8 cellular contexts compared by ENCODE assay signal in the genomic region with DNA sequence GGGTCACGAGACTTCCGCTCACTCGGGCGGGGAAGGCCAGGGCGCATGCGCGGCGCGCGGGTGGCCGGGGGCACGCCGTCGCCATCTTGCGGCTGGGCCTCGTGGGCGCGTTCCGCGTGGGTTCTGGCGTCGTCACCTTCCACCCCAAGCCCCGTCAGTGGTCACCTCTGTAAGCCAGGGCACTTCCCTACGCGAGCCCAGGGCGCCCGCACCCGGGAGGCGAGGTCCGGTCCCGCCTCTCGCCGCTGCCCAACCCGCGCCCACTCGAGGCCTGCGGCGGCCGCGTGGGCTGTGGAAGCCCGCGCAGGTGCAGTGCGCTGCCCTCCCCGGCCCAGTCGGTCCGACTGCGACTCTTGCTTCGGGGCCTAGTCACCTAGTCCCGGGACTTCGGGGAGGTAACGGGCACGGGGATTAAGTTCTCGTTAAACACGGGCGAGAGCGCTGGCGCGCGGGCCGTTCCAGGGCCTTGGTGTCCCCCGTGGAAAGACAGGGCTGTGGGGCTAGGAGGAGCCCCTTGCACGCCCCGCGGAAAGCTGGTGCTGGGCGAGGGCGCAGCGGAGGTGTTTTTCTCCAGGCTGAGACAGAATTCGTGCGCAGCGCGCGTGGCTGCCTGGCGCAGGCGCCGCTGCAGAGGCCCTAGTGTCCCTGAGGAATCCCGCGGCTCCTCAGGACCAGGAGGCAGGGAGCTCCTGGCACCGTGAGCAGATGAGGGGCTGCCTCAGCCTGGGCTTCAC. TPM values are rescaled to one million over a fixed set of nuclear protein-coding genes. Genes with fewer than 3 reads are reported as not detected.
DNase-seq lines count a peak whose midpoint lies in the region; ATAC-seq and TF ChIP-seq lines count a peak whose summit lies in the region.

No MANE protein-coding gene starts in this region.

- peaks cover 0 to 23% of the 10 kb centered on the region in 2 donors for H3K36me3 ChIP-seq in lung (ENCODE audit: control insufficient read depth in 2 of 2, insufficient read depth in 2 of 2, low read length in 2 of 2)

- no peaks in the 10 kb centered on the region for H3K9me3 Mint-ChIP-seq in activated CD4-positive, alpha-beta memory T cell treated with anti-CD3 and anti-CD28 coated beads, Interleukin-2, amount 10 ng/mL, durations not matched to agents 7 days and 5 days

- POLR2A ChIA-PET in activated CD4-positive, alpha-beta memory T cell treated with anti-CD3 and anti-CD28 coated beads, Interleukin-2, amount 10 ng/mL, durations not matched to agents 7 days and 5 days (lab: Charles Lee) = interaction anchor here (0.7 to 7.0 kb wide), 19 partner anchors 9 to 188 kb away, joined by 3 to 140 read pairs (median 7); partner anchors contain the start of genes ALYREF, ANAPC11, ARL16 and CENPX

- H3K27me3 ChIP-seq in lung (ENCODE audit: control insufficient read depth, insufficient read depth) = no peaks in the 10 kb centered on the region

- CTCF ChIA-PET in activated CD4-positive, alpha-beta memory T cell treated with anti-CD3 and anti-CD28 coated beads, Interleukin-2, amount 10 ng/mL, durations not matched to agents 7 days and 5 days (lab: Charles Lee) = interaction anchor here (1.0 kb wide), 1 partner anchor 12 kb away, joined by 3 read pairs; no protein-coding TSS in a partner anchor

- H3K9me3 ChIP-seq in lung (ENCODE audit: control insufficient read depth in 2 of 2, insufficient read depth in 1 of 2, low read length in 1 of 2) = no peaks in the 10 kb centered on the region

- peak; percentile 11 for TF ChIP-seq CTCF in lung (IDR thresholded peaks at IDR 0.05; ENCODE audit: control extremely low read depth, extremely low read depth)

- 1% methylated on average over 73 to 78 of the region's 78 CpGs for WGBS in lung, 2 donors

- peak; percentile 88 for DNase-seq in SIG-M5 treated with dmso at 0.1 percent for 504 hours (lab: John Stamatoyannopoulos, UW; ENCODE audit: unreplicated experiment)
- DNase-seq in SIG-M5 (lab: John Stamatoyannopoulos, UW) = no peak
- DNase-seq in NCI-H748 (lab: John Stamatoyannopoulos, UW; ENCODE audit: unreplicated experiment) = peak; percentile 90
- DNase-seq in activated CD4-positive, alpha-beta memory T cell treated with anti-CD3 and anti-CD28 coated beads, Interleukin-2, amount 10 ng/mL, durations not matched to agents 7 days and 5 days = peak; percentile 95
- DNase-seq in ecto neural progenitor cell (ENCODE audit: low spot score) = peak; percentile 97
- DNase-seq in lung (ENCODE audit: low spot score) = peak; percentile 95
- peak; percentile 93 to 96 (median 95) for DNase-seq in stimulated activated CD4-positive, alpha-beta T cell treated with anti-CD3 and anti-CD28 coated beads, TNF-alpha, amount 100 ng/mL, for 4 hours (ENCODE audit: low read depth in 3 of 3)

- peak overlapping the region; percentile 79 for H3K4me3 ChIP-seq in lung

- no peaks in the 10 kb centered on the region for H3K27me3 Mint-ChIP-seq in activated CD4-positive, alpha-beta memory T cell treated with anti-CD3 and anti-CD28 coated beads, Interleukin-2, amount 10 ng/mL, durations not matched to agents 7 days and 5 days

- H3K4me3 Mint-ChIP-seq in activated CD4-positive, alpha-beta memory T cell treated with anti-CD3 and anti-CD28 coated beads, Interleukin-2, amount 10 ng/mL, durations not matched to agents 7 days and 5 days = peak overlapping the region; percentile 74

- H3K4me1 ChIP-seq in lung (ENCODE audit: control insufficient read depth in 2 of 2, insufficient read depth in 2 of 2, low read length in 2 of 2) = peaks cover 0 to 11% of the 10 kb centered on the region in 2 donors

- peak overlapping the region; percentile 97 to 99 for H3K27ac ChIP-seq in lung (ENCODE audit: low read depth in 1 of 2, low read length in 1 of 2)

- H3K4me1 Mint-ChIP-seq in activated CD4-positive, alpha-beta memory T cell treated with anti-CD3 and anti-CD28 coated beads, Interleukin-2, amount 10 ng/mL, durations not matched to agents 7 days and 5 days = peaks cover 46% of the 10 kb centered on the region

- H3K27ac Mint-ChIP-seq in activated CD4-positive, alpha-beta memory T cell treated with anti-CD3 and anti-CD28 coated beads, Interleukin-2, amount 10 ng/mL, durations not matched to agents 7 days and 5 days = peak overlapping the region; percentile 82

- H3K36me3 Mint-ChIP-seq in activated CD4-positive, alpha-beta memory T cell treated with anti-CD3 and anti-CD28 coated beads, Interleukin-2, amount 10 ng/mL, durations not matched to agents 7 days and 5 days (ENCODE audit: low read depth) = peaks cover 39% of the 10 kb centered on the region

- ATAC-seq in HG03135 (IDR thresholded peaks at IDR 0.05; ENCODE audit: unreplicated experiment) = peak; percentile 48
- ATAC-seq in lung (ENCODE audit: insufficient read depth, low FRiP score) = peak; percentile 6

RNA-seq across cellular contexts. Expression of gene ARHGDIA, which starts 0.4 kb away (rescaled TPM):
- total RNA-seq in activated CD4-positive, alpha-beta memory T cell treated with anti-CD3 and anti-CD28 coated beads, Interleukin-2, amount 10 ng/mL, durations not matched to agents 7 days and 5 days = 100 to 1,000 TPM; 636 to 661 TPM
- 100 to 1,000 TPM; 118 to 558 TPM for total RNA-seq in lung
- polyA plus RNA-seq in lung = 100 to 1,000 TPM; 327 to 464 TPM

RNA-seq across cellular contexts. Expression of gene P4HB, which starts 11.2 kb away (rescaled TPM):
- 100 to 1,000 TPM; 483 to 496 TPM for total RNA-seq in activated CD4-positive, alpha-beta memory T cell treated with anti-CD3 and anti-CD28 coated beads, Interleukin-2, amount 10 ng/mL, durations not matched to agents 7 days and 5 days
- 100 to 1,000 TPM; 356 to 990 TPM for total RNA-seq in lung
- 100 to 1,000 TPM; 695 to 862 TPM for polyA plus RNA-seq in lung

RNA-seq across cellular contexts. Expression of gene ALYREF, which starts 19.8 kb away (rescaled TPM):
- 100 to 1,000 TPM; 159 to 160 TPM for total RNA-seq in activated CD4-positive, alpha-beta memory T cell treated with anti-CD3 and anti-CD28 coated beads, Interleukin-2, amount 10 ng/mL, durations not matched to agents 7 days and 5 days
- total RNA-seq in lung = 10 to 100 TPM; 46.5 to 79.5 TPM
- 10 to 100 TPM; 26.1 to 65.8 TPM for polyA plus RNA-seq in lung

RNA-seq across cellular contexts. Expression of gene ANAPC11, which starts 20.0 kb away (rescaled TPM):
- total RNA-seq in activated CD4-positive, alpha-beta memory T cell treated with anti-CD3 and anti-CD28 coated beads, Interleukin-2, amount 10 ng/mL, durations not matched to agents 7 days and 5 days = 10 to 100 TPM; 95.9 to 98.4 TPM
- total RNA-seq in lung = 100 to 1,000 TPM in 1 of 2 donors, 10 to 100 TPM in 1; 36.0 to 132 TPM
- 100 to 1,000 TPM; 236 to 293 TPM for polyA plus RNA-seq in lung

RNA-seq across cellular contexts. Expression of gene NPB, which starts 30.5 kb away (rescaled TPM):
- total RNA-seq in activated CD4-positive, alpha-beta memory T cell treated with anti-CD3 and anti-CD28 coated beads, Interleukin-2, amount 10 ng/mL, durations not matched to agents 7 days and 5 days = under 1 TPM in 1 of 2 experiments, not detected in 1; 0.38 TPM
- under 1 TPM; 0.48 to 0.55 TPM for total RNA-seq in lung
- polyA plus RNA-seq in lung = under 1 TPM; 0.41 to 0.44 TPM
